2 cellular contexts compared by ENCODE assay signal in the genomic region with DNA sequence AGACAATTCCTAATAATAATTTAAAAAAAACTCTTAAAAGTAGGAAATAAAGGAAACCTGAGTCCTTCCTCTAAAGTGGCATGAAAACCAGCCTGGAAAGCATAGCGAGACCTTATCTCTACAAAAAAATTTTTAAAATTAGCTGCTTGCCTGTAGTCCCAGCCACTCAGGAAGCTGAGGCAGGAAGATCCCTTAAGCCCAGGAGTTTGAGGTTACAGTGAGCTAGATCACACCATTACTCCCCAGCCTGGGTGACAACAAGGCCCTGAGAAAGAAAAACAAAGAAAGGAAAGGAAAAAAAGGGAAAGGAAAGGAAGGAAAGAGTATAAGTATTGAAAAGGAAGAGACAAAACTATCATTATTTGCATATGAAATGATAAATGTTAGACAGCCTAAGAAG.
TF ChIP-seq lines count a peak whose summit lies in the region.

No MANE protein-coding gene starts in this region.

TF ChIP-seq in GM23338, 12 proteins besides CTCF, POLR2A, EP300 and RAD21 (continues in another document):
- TF ChIP-seq JUNB (IDR thresholded peaks at IDR 0.05; ENCODE audit: unreplicated experiment) (no peak), CREB1 (CRISPR knock-in tag; IDR thresholded peaks at IDR 0.05; ENCODE audit: low read depth) (no peak), EZH2phosphoT487 (IDR thresholded peaks at IDR 0.05; ENCODE audit: unreplicated experiment) (no peak), ETS1 (IDR thresholded peaks at IDR 0.05) (no peak), EZH2 (IDR thresholded peaks at IDR 0.05; ENCODE audit: low read depth, unreplicated experiment) (no peak), ZNF114 (CRISPR knock-in tag; IDR thresholded peaks at IDR 0.05) (no peak), POLR2AphosphoS5 (IDR thresholded peaks at IDR 0.05; ENCODE audit: low read depth) (no peak), STAT1 (IDR thresholded peaks at IDR 0.05; ENCODE audit: unreplicated experiment) (no peak), NANOG (IDR thresholded peaks at IDR 0.05; ENCODE audit: borderline replicate concordance) (no peak), ZNF331 (CRISPR knock-in tag; IDR thresholded peaks at IDR 0.05; ENCODE audit: low read depth) (no peak)
- TF ChIP-seq, protein P1, sequence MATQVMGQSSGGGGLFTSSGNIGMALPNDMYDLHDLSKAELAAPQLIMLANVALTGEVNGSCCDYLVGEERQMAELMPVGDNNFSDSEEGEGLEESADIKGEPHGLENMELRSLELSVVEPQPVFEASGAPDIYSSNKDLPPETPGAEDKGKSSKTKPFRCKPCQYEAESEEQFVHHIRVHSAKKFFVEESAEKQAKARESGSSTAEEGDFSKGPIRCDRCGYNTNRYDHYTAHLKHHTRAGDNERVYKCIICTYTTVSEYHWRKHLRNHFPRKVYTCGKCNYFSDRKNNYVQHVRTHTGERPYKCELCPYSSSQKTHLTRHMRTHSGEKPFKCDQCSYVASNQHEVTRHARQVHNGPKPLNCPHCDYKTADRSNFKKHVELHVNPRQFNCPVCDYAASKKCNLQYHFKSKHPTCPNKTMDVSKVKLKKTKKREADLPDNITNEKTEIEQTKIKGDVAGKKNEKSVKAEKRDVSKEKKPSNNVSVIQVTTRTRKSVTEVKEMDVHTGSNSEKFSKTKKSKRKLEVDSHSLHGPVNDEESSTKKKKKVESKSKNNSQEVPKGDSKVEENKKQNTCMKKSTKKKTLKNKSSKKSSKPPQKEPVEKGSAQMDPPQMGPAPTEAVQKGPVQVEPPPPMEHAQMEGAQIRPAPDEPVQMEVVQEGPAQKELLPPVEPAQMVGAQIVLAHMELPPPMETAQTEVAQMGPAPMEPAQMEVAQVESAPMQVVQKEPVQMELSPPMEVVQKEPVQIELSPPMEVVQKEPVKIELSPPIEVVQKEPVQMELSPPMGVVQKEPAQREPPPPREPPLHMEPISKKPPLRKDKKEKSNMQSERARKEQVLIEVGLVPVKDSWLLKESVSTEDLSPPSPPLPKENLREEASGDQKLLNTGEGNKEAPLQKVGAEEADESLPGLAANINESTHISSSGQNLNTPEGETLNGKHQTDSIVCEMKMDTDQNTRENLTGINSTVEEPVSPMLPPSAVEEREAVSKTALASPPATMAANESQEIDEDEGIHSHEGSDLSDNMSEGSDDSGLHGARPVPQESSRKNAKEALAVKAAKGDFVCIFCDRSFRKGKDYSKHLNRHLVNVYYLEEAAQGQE (IDR thresholded peaks at IDR 0.05; ENCODE audit: unreplicated experiment) = no peak

TF ChIP-seq in endothelial cell of umbilical vein, 7 proteins besides CTCF, POLR2A, EP300 and RAD21:
- TF ChIP-seq EZH2 (IDR thresholded peaks at IDR 0.05; ENCODE audit: borderline replicate concordance, low read depth, low read length, severe bottlenecking) (no peak), POLR2AphosphoS5 (IDR thresholded peaks at IDR 0.05; ENCODE audit: insufficient read depth, low read depth, low read length) (no peak), GATA2 (IDR thresholded peaks at IDR 0.05; ENCODE audit: insufficient read depth, insufficient read length, low read depth, low read length) (no peak), FOS (IDR thresholded peaks at IDR 0.05; ENCODE audit: borderline replicate concordance, insufficient read depth, low read length) (no peak), MYC (IDR thresholded peaks at IDR 0.05; ENCODE audit: low read depth, low read length) (no peak), JUN (IDR thresholded peaks at IDR 0.05; ENCODE audit: borderline replicate concordance, insufficient read depth, insufficient read length, low read depth) (no peak)
- TF ChIP-seq, protein P2, sequence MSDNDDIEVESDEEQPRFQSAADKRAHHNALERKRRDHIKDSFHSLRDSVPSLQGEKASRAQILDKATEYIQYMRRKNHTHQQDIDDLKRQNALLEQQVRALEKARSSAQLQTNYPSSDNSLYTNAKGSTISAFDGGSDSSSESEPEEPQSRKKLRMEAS (IDR thresholded peaks at IDR 0.05; ENCODE audit: insufficient read depth, insufficient read length) = no peak
